Comparison of ENCODE assay signal across 22 cellular contexts in the genomic region with DNA sequence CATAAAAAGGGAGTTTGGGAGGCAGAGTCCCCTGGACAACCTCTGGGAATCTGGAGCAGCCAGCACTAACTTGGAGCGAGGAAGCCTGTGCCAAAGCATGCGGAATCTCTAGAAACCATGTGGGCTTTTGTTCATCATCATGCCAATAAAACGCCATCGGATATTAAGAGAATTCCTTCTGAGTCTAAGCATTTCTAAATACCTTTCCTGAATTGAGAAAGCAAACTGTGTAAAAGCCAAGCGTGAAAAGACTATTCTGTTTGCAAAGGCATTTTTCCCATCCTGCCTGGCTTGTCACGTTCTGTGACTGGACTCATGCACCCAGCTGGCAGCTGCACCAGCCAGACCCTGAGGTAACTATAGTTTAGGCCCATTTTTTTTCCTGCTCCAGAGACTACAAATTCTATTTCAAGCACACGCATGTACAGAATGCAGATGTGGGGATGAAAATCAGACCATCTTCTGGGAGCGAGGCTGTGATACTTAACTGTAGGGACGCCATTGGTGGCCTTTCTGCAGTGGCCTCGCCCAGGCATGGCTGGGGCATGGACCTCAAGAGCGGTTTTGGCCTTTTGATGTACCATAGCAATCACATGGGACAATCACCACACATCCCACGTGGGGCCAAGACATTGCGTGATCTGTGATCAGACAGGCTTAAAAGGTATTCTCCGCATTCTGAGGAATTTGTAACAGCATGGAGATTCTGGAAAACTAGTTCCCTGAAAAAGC.
DNase-seq lines count a peak whose midpoint lies in the region; FAIRE-seq and TF ChIP-seq lines count a peak whose summit lies in the region.
"Had no signal": no experiment of that assay in that cellular context is flagged by ENCODE, and none has a peak within 500 bp of the region (broad histone marks: within the 10 kb centered on the region; RNA-seq: fewer than 3 reads in every experiment).

No MANE protein-coding gene starts in this region.

- no peak for TF ChIP-seq CTCF in keratinocyte (optimal IDR thresholded peaks at IDR 0.05 in 1 of 3, IDR thresholded peaks at IDR 0.05 in 1 of 3, conservative IDR thresholded peaks at IDR 0.05 in 1 of 3; ENCODE audit: extremely low read depth in 1 of 3, insufficient read depth in 2 of 3, low read length in 3 of 3)
- TF ChIP-seq CTCF in ovary (IDR thresholded peaks at IDR 0.05), result no peak

- DNase-seq in GM12892 (ENCODE audit: insufficient read length), result no peak
- no peak for DNase-seq in keratinocyte (ENCODE audit: low read depth, low spot score)
- peak; percentile 45 for DNase-seq in superior temporal gyrus (ENCODE audit: extremely low spot score)
- no peak for DNase-seq in ovary
- DNase-seq in iPS-NIHi7 (ENCODE audit: extremely low spot score), result no peak
- no peak for DNase-seq in activated T-cell treated with anti-CD3 and anti-CD28 coated beads for 4 hours
- DNase-seq: AML-193; endodermal cell; kidney; midbrain; NCI-H1092; NCI-H2029 treated with DMSO at 0.1 percent for 48 hours; NCI-H524; SJCRH30; stimulated activated CD4-positive, alpha-beta T cell treated with anti-CD3 and anti-CD28 coated beads, Interleukin-15, amount 100 ng/mL, for 24 hours; stimulated activated naive CD4-positive, alpha-beta T cell treated with Interleukin-2 at 50 U/mL for 16 hours; upper lobe of right lung had no signal

- H3K36me3 ChIP-seq in keratinocyte (ENCODE audit: control insufficient read depth in 2 of 2, extremely low read depth in 1 of 2, insufficient read depth in 2 of 2, low read length in 2 of 2) (no peaks in the 10 kb centered on the region), ovary (no peaks in the 10 kb centered on the region)
- H3K36me3 ChIP-seq: neural progenitor cell, upper lobe of right lung had no signal

- no peaks in the 10 kb centered on the region for H4K20me1 ChIP-seq in keratinocyte (ENCODE audit: control insufficient read depth, extremely low read depth, insufficient read depth, low read length)

- no peak overlapping the region for H3K9ac ChIP-seq in keratinocyte (ENCODE audit: control insufficient read depth, extremely low read depth, insufficient read depth, low read length)
- H3K9ac ChIP-seq: neural progenitor cell had no signal

- no peak for TF ChIP-seq POLR2A in GM12892 (IDR thresholded peaks at IDR 0.05; ENCODE audit: low read depth, low read length)
- TF ChIP-seq POLR2A in ovary (IDR thresholded peaks at IDR 0.05), result no peak

- H3K4me3 ChIP-seq in keratinocyte (ENCODE audit: control insufficient read depth in 2 of 3, extremely low read depth in 1 of 3, insufficient read depth in 2 of 3, low read depth in 1 of 3, low read length in 3 of 3) (no peak overlapping the region), ovary (no peak overlapping the region)
- H3K4me3 ChIP-seq: GM12878, hepatocyte, neural progenitor cell, SJCRH30, upper lobe of right lung had no signal

- no peaks in the 10 kb centered on the region for H3K9me1 ChIP-seq in keratinocyte (ENCODE audit: control insufficient read depth, extremely low read depth, insufficient read depth, low read length)

- FAIRE-seq in GM12892 (lab: Jason Lieb, UNC) (peak; percentile 24), keratinocyte (lab: Jason Lieb, UNC) (peak; percentile 20)
- FAIRE-seq: G401.6, GM12878, kidney had no signal

- intact Hi-C loops in ovary (cut with DNase I), result no loop called here

- no peak overlapping the region for H2AFZ ChIP-seq in keratinocyte (ENCODE audit: control insufficient read depth, low read length)
- H2AFZ ChIP-seq: hepatocyte, neural progenitor cell had no signal

- H3K9me3 ChIP-seq in keratinocyte (ENCODE audit: control insufficient read depth, low read depth, low read length), result no peaks in the 10 kb centered on the region
- no peaks in the 10 kb centered on the region for H3K9me3 ChIP-seq in ovary
- H3K9me3 ChIP-seq: SJCRH30, upper lobe of right lung had no signal

- no peaks in the 10 kb centered on the region for H3K79me2 ChIP-seq in keratinocyte (ENCODE audit: control insufficient read depth, insufficient read depth, low read length)

- H3K4me2 ChIP-seq in keratinocyte (ENCODE audit: control insufficient read depth, extremely low read depth, insufficient read depth, low read depth, low read length), result no peak overlapping the region
- H3K4me2 ChIP-seq: hepatocyte, neural progenitor cell had no signal

- TF ChIP-seq EP300 in ovary (IDR thresholded peaks at IDR 0.05), result no peak

- WGBS in ovary, 3 donors, result 89 to 96% (median 93%) methylated on average over 14 of the region's 14 CpGs

- dilution Hi-C loops in keratinocyte (cut with MboI; ENCODE audit: extremely low pct_ligation_motif_present, low sequenced_read_pairs), result no loop called here

- peak overlapping the region; percentile 15 for H3K27ac ChIP-seq in angular gyrus (ENCODE audit: low read depth, low read length)
- peak overlapping the region; percentile 53 for H3K27ac ChIP-seq in keratinocyte (ENCODE audit: control insufficient read depth, insufficient read depth, low read length)
- H3K27ac ChIP-seq in ovary, result no peak overlapping the region
- H3K27ac ChIP-seq: hepatocyte, neural progenitor cell, SJCRH30, upper lobe of right lung had no signal

- H3K27me3 ChIP-seq in keratinocyte (ENCODE audit: control insufficient read depth, extremely low read depth, insufficient read depth, low read length), result no peaks in the 10 kb centered on the region
- no peaks in the 10 kb centered on the region for H3K27me3 ChIP-seq in ovary
- H3K27me3 ChIP-seq: hepatocyte, neural progenitor cell, SJCRH30, upper lobe of right lung had no signal

- H3K4me1 ChIP-seq in keratinocyte (ENCODE audit: control insufficient read depth, extremely low read depth, insufficient read depth, low read length), result peaks cover 13% of the 10 kb centered on the region
- no peaks in the 10 kb centered on the region for H3K4me1 ChIP-seq in ovary (ENCODE audit: insufficient read depth)
- H3K4me1 ChIP-seq: neural progenitor cell, SJCRH30, upper lobe of right lung had no signal

Comparison
In these comparisons a context has a peak if more than half of its experiments do, and no peak if none do; other contexts are left out.
1. H3K27ac ChIP-seq: peak in angular gyrus (single experiment) and keratinocyte (single experiment); none in ovary (0 of 2).